In the genomic region with DNA sequence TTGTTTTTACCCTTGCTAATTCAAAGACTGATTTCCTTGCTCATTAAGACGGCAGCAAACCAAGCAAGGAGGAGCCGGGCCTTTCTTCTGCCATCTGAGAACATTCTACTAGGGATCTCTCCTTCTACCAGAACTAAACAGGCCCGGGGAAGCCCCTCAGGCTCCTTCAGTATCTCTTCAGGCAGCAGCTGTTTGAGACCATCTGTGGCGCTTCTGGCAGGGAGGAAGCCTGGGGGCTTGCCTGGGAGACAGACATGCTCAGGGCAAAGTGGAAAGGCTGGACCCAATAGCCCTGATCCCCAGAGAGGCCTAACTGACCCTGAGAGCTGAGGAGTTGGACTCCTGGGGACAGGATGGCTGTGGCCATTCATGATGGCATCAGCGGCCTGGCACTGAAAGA, we compare ENCODE assay signal across 22 cellular contexts.
"Had no signal": no experiment of that assay in that cellular context is flagged by ENCODE, and none has a peak within 500 bp of the region (broad histone marks: within the 10 kb centered on the region; RNA-seq: fewer than 3 reads in every experiment).

No MANE protein-coding gene starts in this region.

- ATAC-seq: activated CD4-positive, alpha-beta T cell treated with anti-CD3 and anti-CD28 coated beads for 36 hours; effector memory CD8-positive, alpha-beta T cell; esophagus mucosa; natural killer cell; stimulated activated naive CD8-positive, alpha-beta T cell treated with anti-CD3 and anti-CD28 coated beads, Interleukin-15, amount 100 ng/mL, for 72 hours had no signal

- H3K27me3 ChIP-seq: dorsolateral prefrontal cortex, ovary, transverse colon had no signal

- H3K9me3 Mint-ChIP-seq: activated B cell treated with CpG ODN at 0.5 μM for 24 hours; activated CD4-positive, alpha-beta memory T cell treated with anti-CD3 and anti-CD28 coated beads for 36 hours; activated naive CD4-positive, alpha-beta T cell treated with anti-CD3 and anti-CD28 coated beads, Interleukin-2, amount 10 ng/mL, durations not matched to agents 7 days and 5 days; brain; effector memory CD8-positive, alpha-beta T cell; mesothelial cell of epicardium; natural killer cell; stimulated activated naive CD8-positive, alpha-beta T cell treated with anti-CD3 and anti-CD28 coated beads, Interleukin-15, amount 100 ng/mL, for 72 hours; T-helper 1 cell treated with Interleukin-12 subunit alpha and Interleukin-12 subunit beta and Interleukin-4 antibody, amounts not matched to agents 30 μg/mL and 1 μg/mL, for 36 hours had no signal

- H3K36me3 ChIP-seq: ovary, prostate gland, transverse colon had no signal

- H3K27ac Mint-ChIP-seq: activated B cell treated with CpG ODN at 0.5 μM for 24 hours; activated CD4-positive, alpha-beta memory T cell treated with anti-CD3 and anti-CD28 coated beads for 36 hours; activated CD4-positive, alpha-beta T cell treated with anti-CD3 and anti-CD28 coated beads for 36 hours; activated naive CD4-positive, alpha-beta T cell treated with anti-CD3 and anti-CD28 coated beads, Interleukin-2, amount 10 ng/mL, durations not matched to agents 7 days and 5 days; effector memory CD8-positive, alpha-beta T cell; mesothelial cell of epicardium; natural killer cell; stimulated activated naive CD8-positive, alpha-beta T cell treated with anti-CD3 and anti-CD28 coated beads, Interleukin-15, amount 100 ng/mL, for 72 hours; T-helper 1 cell treated with Interleukin-12 subunit alpha and Interleukin-12 subunit beta and Interleukin-4 antibody, amounts not matched to agents 30 μg/mL and 1 μg/mL, for 36 hours had no signal

- DNase-seq: activated B cell treated with CpG ODN at 0.5 μM for 24 hours; activated CD4-positive, alpha-beta memory T cell treated with anti-CD3 and anti-CD28 coated beads for 36 hours; activated CD4-positive, alpha-beta T cell treated with anti-CD3 and anti-CD28 coated beads for 36 hours; activated naive CD4-positive, alpha-beta T cell treated with anti-CD3 and anti-CD28 coated beads, Interleukin-2, amount 10 ng/mL, durations not matched to agents 7 days and 5 days; activated T-cell treated with anti-CD3 and anti-CD28 coated beads, Interleukin-2, amount 50 U/mL, for 48 hours; amygdala; dorsolateral prefrontal cortex; effector memory CD8-positive, alpha-beta T cell; hippocampal formation; kidney glomerular epithelial cell; left ventricle myocardium inferior; natural killer cell; ovary; stimulated activated CD4-positive, alpha-beta T cell treated with anti-CD3 and anti-CD28 coated beads, Interleukin-4, amount 100 ng/mL, for 24 hours; stimulated activated naive CD8-positive, alpha-beta T cell treated with anti-CD3 and anti-CD28 coated beads, Interleukin-15, amount 100 ng/mL, for 72 hours; T1000; transverse colon had no signal

- H3K36me3 Mint-ChIP-seq: activated CD4-positive, alpha-beta memory T cell treated with anti-CD3 and anti-CD28 coated beads for 36 hours; activated naive CD4-positive, alpha-beta T cell treated with anti-CD3 and anti-CD28 coated beads, Interleukin-2, amount 10 ng/mL, durations not matched to agents 7 days and 5 days; brain; mesothelial cell of epicardium; natural killer cell had no signal

- H3K4me3 Mint-ChIP-seq: activated B cell treated with CpG ODN at 0.5 μM for 24 hours; activated CD4-positive, alpha-beta memory T cell treated with anti-CD3 and anti-CD28 coated beads for 36 hours; activated CD4-positive, alpha-beta T cell treated with anti-CD3 and anti-CD28 coated beads for 36 hours; activated naive CD4-positive, alpha-beta T cell treated with anti-CD3 and anti-CD28 coated beads, Interleukin-2, amount 10 ng/mL, durations not matched to agents 7 days and 5 days; brain; effector memory CD8-positive, alpha-beta T cell; mesothelial cell of epicardium; natural killer cell; stimulated activated naive CD8-positive, alpha-beta T cell treated with anti-CD3 and anti-CD28 coated beads, Interleukin-15, amount 100 ng/mL, for 72 hours; T-helper 1 cell treated with Interleukin-12 subunit alpha and Interleukin-12 subunit beta and Interleukin-4 antibody, amounts not matched to agents 30 μg/mL and 1 μg/mL, for 36 hours had no signal

- H3K9me3 ChIP-seq: left ventricle myocardium inferior, ovary, prostate gland, transverse colon had no signal

- H3K27me3 Mint-ChIP-seq: activated CD4-positive, alpha-beta memory T cell treated with anti-CD3 and anti-CD28 coated beads for 36 hours; activated CD4-positive, alpha-beta T cell treated with anti-CD3 and anti-CD28 coated beads for 36 hours; stimulated activated naive CD8-positive, alpha-beta T cell treated with anti-CD3 and anti-CD28 coated beads, Interleukin-15, amount 100 ng/mL, for 72 hours had no signal

- H3K27ac ChIP-seq: left ventricle myocardium inferior, ovary, prostate gland, transverse colon had no signal

- H3K4me3 ChIP-seq: dorsolateral prefrontal cortex, left ventricle myocardium inferior, ovary, prostate gland, transverse colon had no signal

- H3K4me1 Mint-ChIP-seq: activated B cell treated with CpG ODN at 0.5 μM for 24 hours; activated CD4-positive, alpha-beta T cell treated with anti-CD3 and anti-CD28 coated beads for 36 hours; activated naive CD4-positive, alpha-beta T cell treated with anti-CD3 and anti-CD28 coated beads, Interleukin-2, amount 10 ng/mL, durations not matched to agents 7 days and 5 days; natural killer cell; stimulated activated naive CD8-positive, alpha-beta T cell treated with anti-CD3 and anti-CD28 coated beads, Interleukin-15, amount 100 ng/mL, for 72 hours had no signal
